In the genomic region with DNA sequence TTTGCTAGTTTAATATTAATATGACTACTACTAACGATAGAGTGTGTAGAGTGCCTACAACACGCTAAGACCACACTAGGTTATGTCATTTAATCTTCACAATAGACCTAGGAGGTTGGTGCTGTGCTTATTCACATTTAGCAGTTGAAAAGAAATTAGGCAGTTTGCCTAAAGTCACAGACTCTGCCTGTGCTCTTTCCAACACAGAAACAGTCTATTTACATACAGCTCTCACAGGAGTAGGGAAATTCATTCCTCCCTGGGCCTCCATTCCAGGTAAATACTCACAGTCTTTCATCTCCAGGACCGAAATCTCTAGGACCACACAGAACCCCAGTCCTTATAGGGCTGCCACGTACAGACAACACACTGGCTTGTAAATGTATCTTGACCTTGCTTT, we compare ENCODE assay signal across 29 cellular contexts.
"Had no signal": no experiment of that assay in that cellular context is flagged by ENCODE, and none has a peak within 500 bp of the region (broad histone marks: within the 10 kb centered on the region; RNA-seq: fewer than 3 reads in every experiment).

No MANE protein-coding gene starts in this region.

- ATAC-seq: activated CD8-positive, alpha-beta T cell treated with anti-CD3 and anti-CD28 coated beads for 36 hours; activated T-cell treated with anti-CD3 and anti-CD28 coated beads, Interleukin-2, amount 50 U/mL, for 4 hours; activated T-helper 17 cell treated with anti-CD3 and anti-CD28 coated beads, Interleukin-2, amount 50 U/mL, for 72 hours had no signal

- FAIRE-seq: bronchial epithelial cell, endometrium, urothelium cell line had no signal

- DNase-seq: activated B cell treated with CpG ODN at 0.5 μM for 24 hours; activated CD4-positive, alpha-beta T cell treated with anti-CD3 and anti-CD28 coated beads, Interleukin-2, amount 50 U/mL, for 1 hour; activated CD8-positive, alpha-beta T cell treated with anti-CD3 and anti-CD28 coated beads for 36 hours; activated gamma-delta T cell treated with Interleukin-2 at 50 U/mL for 16 hours; activated naive CD4-positive, alpha-beta T cell treated with anti-CD3 and anti-CD28 coated beads, Interleukin-2, amount 50 U/mL, for 16 hours; activated T-cell treated with anti-CD3 and anti-CD28 coated beads, Interleukin-2, amount 50 U/mL, for 4 hours; amniotic stem cell; colonic mucosa; effector CD8-positive, alpha-beta T cell; esophagus squamous epithelium; foreskin melanocyte; glutamatergic neuron; islet precursor cell; left ventricle myocardium superior; naive B cell; nephron progenitor cell; ovary; spleen; stimulated activated naive CD4-positive, alpha-beta T cell; T-helper 2 cell; testis; transverse colon had no signal

- H3K9me3 ChIP-seq: colonic mucosa, esophagus squamous epithelium, neutrophil, ovary, right atrium auricular region, spleen, testis, transverse colon had no signal

- H3K4me3 ChIP-seq: colonic mucosa, esophagus squamous epithelium, ovary, right atrium auricular region, spleen, testis, transverse colon had no signal

- H3K4me1 ChIP-seq: colonic mucosa, spleen, testis had no signal

- H3K36me3 ChIP-seq: colonic mucosa, esophagus squamous epithelium, neutrophil, ovary, right atrium auricular region, spleen, transverse colon had no signal

- H3K27ac ChIP-seq: colonic mucosa, epithelial cell of prostate, esophagus squamous epithelium, neutrophil, ovary, right atrium auricular region, spleen, testis, transverse colon had no signal

- H3K27me3 ChIP-seq: colonic mucosa, ovary, right atrium auricular region, testis, transverse colon had no signal
